7 cellular contexts compared by ENCODE assay signal in genomic region chr14:52950898-52951729, GRCh38. TPM values are rescaled to one million over a fixed set of nuclear protein-coding genes. Genes with fewer than 3 reads are reported as not detected.
DNase-seq lines count a peak whose midpoint lies in the region; ATAC-seq and TF ChIP-seq lines count a peak whose summit lies in the region.

TSS of gene FERMT2 (minus strand) at chr14:52951050. CDS start at chr14:52950568, 482 bp downstream.

- H3K9me3 Mint-ChIP-seq in activated naive CD8-positive, alpha-beta T cell treated with anti-CD3 and anti-CD28 coated beads for 36 hours, result no peaks in the 10 kb centered on the region
- H3K9me3 Mint-ChIP-seq in nephron progenitor cell, result no peaks in the 10 kb centered on the region

- peak within 1 kb of the TSS; percentile 62 for H3K4me3 ChIP-seq in GM12864 (ENCODE audit: low read depth, low read length)

- ATAC-seq in HG03025 (IDR thresholded peaks at IDR 0.05; ENCODE audit: low FRiP score, unreplicated experiment), result peak; percentile 61

- DNase-seq in GM12864 (ENCODE audit: low read depth) (no peak), NCI-H748 (lab: John Stamatoyannopoulos, UW; ENCODE audit: unreplicated experiment) (peak; percentile 94), germinal center (ENCODE audit: low spot score) (peak; percentile 41), nephron progenitor cell (peak; percentile 94), SIG-M5 (lab: John Stamatoyannopoulos, UW) (no peak)
- peak; percentile 19 for DNase-seq in activated naive CD8-positive, alpha-beta T cell treated with anti-CD3 and anti-CD28 coated beads for 36 hours

- TF ChIP-seq CTCF in GM12864 (IDR thresholded peaks at IDR 0.05; ENCODE audit: low read depth, low read length, missing control alignments), result no peak
- no peak for TF ChIP-seq CTCF in nephron progenitor cell (IDR thresholded peaks at IDR 0.05)

- H3K27ac Mint-ChIP-seq in activated naive CD8-positive, alpha-beta T cell treated with anti-CD3 and anti-CD28 coated beads for 36 hours, result no peak within 1 kb of the TSS
- peak within 1 kb of the TSS; percentile 99 for H3K27ac Mint-ChIP-seq in nephron progenitor cell

- no peaks in the 10 kb centered on the region for H3K36me3 Mint-ChIP-seq in activated naive CD8-positive, alpha-beta T cell treated with anti-CD3 and anti-CD28 coated beads for 36 hours
- H3K36me3 Mint-ChIP-seq in nephron progenitor cell (ENCODE audit: low read depth), result peaks cover 15% of the 10 kb centered on the region

- peaks cover 36% of the 10 kb centered on the region for H3K4me1 Mint-ChIP-seq in activated naive CD8-positive, alpha-beta T cell treated with anti-CD3 and anti-CD28 coated beads for 36 hours
- H3K4me1 Mint-ChIP-seq in nephron progenitor cell, result peaks cover 65% of the 10 kb centered on the region

- H3K4me3 Mint-ChIP-seq in activated naive CD8-positive, alpha-beta T cell treated with anti-CD3 and anti-CD28 coated beads for 36 hours, result peak within 1 kb of the TSS; percentile 82
- H3K4me3 Mint-ChIP-seq in nephron progenitor cell, result peak within 1 kb of the TSS; percentile 100

- H3K27me3 Mint-ChIP-seq in activated naive CD8-positive, alpha-beta T cell treated with anti-CD3 and anti-CD28 coated beads for 36 hours, result peaks cover 57% of the 10 kb centered on the region
- H3K27me3 Mint-ChIP-seq in nephron progenitor cell (ENCODE audit: low read depth, poor library complexity), result no peaks in the 10 kb centered on the region

RNA-seq across cellular contexts. Expression of gene FERMT2, which starts in this region (rescaled TPM):
- total RNA-seq in activated naive CD8-positive, alpha-beta T cell treated with anti-CD3 and anti-CD28 coated beads for 36 hours, result 1 to 10 TPM; 1.3 to 2.3 TPM

Comparison
In these comparisons a context has a peak if more than half of its experiments do, and no peak if none do; other contexts are left out.
1. DNase-seq: peak in NCI-H748 (single experiment), activated naive CD8-positive, alpha-beta T cell treated with anti-CD3 and anti-CD28 coated beads for 36 hours (single experiment), germinal center (single experiment) and nephron progenitor cell (single experiment); none in GM12864 (single experiment) and SIG-M5 (single experiment).